ENCODE assay signal across 17 cellular contexts in the genomic region with DNA sequence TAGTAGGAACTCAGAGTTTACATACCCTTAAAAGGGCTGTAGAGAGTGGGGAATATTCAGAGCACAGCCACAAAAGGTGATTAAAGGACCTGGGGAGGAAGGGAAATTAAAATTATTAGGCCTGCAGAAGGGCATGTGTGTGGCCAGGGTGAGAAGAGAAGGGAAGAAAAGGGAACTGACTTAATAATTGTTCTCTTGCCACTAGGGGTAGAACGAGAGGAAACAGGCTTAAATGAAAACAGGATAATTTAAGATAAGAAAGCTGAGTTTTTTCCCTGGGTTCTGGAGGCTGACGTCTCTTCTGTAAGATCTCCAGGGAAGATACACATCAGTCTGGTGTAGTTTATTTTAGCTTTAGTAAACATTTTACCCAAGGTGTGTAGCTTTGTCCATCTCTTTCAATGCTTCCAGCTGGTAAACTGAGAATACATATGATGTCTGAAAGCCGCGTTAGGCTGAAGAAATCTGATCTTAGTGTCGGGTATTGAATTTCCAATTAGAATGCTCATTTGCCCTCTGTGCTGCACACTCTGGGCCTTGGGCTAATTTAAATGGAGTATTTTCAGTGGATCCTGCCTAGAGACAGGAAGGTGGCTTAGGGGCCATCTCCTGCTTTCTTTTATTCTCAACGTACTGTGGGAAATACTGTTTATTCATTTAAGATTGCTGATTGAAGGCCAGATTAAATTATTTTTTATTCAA.
DNase-seq lines count a peak whose midpoint lies in the region; ATAC-seq and TF ChIP-seq lines count a peak whose summit lies in the region.
"Had no signal": no experiment of that assay in that cellular context is flagged by ENCODE, and none has a peak within 500 bp of the region (broad histone marks: within the 10 kb centered on the region; RNA-seq: fewer than 3 reads in every experiment).

No MANE protein-coding gene starts in this region.

- no peaks in the 10 kb centered on the region for H3K9me3 ChIP-seq in SK-N-SH
- H3K9me3 ChIP-seq: pancreas had no signal

- no peak overlapping the region for H3K4me2 ChIP-seq in SK-N-SH

- H3K4me1 ChIP-seq in SK-N-SH (ENCODE audit: control insufficient read depth in 1 of 2, insufficient read depth in 2 of 2, low read depth in 1 of 2, low read length in 1 of 2): peaks cover 0 to 5% of the 10 kb centered on the region in 2 experiments; a peak in 1 of 4 replicates
- H3K4me1 ChIP-seq: pancreas had no signal

- H3K79me2 ChIP-seq in SK-N-SH (ENCODE audit: insufficient read depth): no peaks in the 10 kb centered on the region

- no peaks in the 10 kb centered on the region for H3K36me3 ChIP-seq in SK-N-SH (replicated peaks in 1 of 2; ENCODE audit: control insufficient read depth in 1 of 2, insufficient read depth in 2 of 2, low read length in 1 of 2)
- H3K36me3 ChIP-seq: pancreas had no signal

- no peak for ATAC-seq in SK-N-SH treated with all-trans-retinoic acid at 6 μM for 48 hours
- peak; percentile 13 for ATAC-seq in sciatic nerve
- no peak for ATAC-seq in esophagus mucosa
- ATAC-seq: activated CD8-positive, alpha-beta memory T cell treated with anti-CD3 and anti-CD28 coated beads, Interleukin-2, amount 10 ng/mL, durations not matched to agents 7 days and 5 days; pancreas had no signal

- H3K4me1 Mint-ChIP-seq in chondrocyte (ENCODE audit: low read depth): no peaks in the 10 kb centered on the region
- H3K4me1 Mint-ChIP-seq: activated CD8-positive, alpha-beta memory T cell treated with anti-CD3 and anti-CD28 coated beads, Interleukin-2, amount 10 ng/mL, durations not matched to agents 7 days and 5 days; CD8-positive, alpha-beta memory T cell had no signal

- no peak overlapping the region for H3K4me3 ChIP-seq in SK-N-SH (ENCODE audit: low read depth in 2 of 2, low read length in 1 of 2)
- H3K4me3 ChIP-seq: GM23248, pancreas had no signal

- DNase-seq in SK-N-SH (no peak), NCI-H510A (lab: John Stamatoyannopoulos, UW) (peak; percentile 25), chondrocyte (ENCODE audit: low spot score) (no peak), sciatic nerve (ENCODE audit: low spot score) (no peak), HPDE6-E6E7 (ENCODE audit: extremely low spot score) (no peak), HCEC 1CT (no peak)
- DNase-seq: activated CD8-positive, alpha-beta memory T cell treated with anti-CD3 and anti-CD28 coated beads, Interleukin-2, amount 10 ng/mL, durations not matched to agents 7 days and 5 days; activated naive CD4-positive, alpha-beta T cell treated with Interleukin-2 at 50 U/mL for 16 hours; CD8-positive, alpha-beta memory T cell; foreskin melanocyte; GM23248; NCI-H446 treated with DMSO at 0.1 percent for 48 hours; pancreas; SHP77 had no signal

- intact Hi-C loops in sciatic nerve (cut with DNase I): no loop called here

- H3K4me3 Mint-ChIP-seq in chondrocyte (ENCODE audit: unreplicated experiment): no peak overlapping the region
- H3K4me3 Mint-ChIP-seq: activated CD8-positive, alpha-beta memory T cell treated with anti-CD3 and anti-CD28 coated beads, Interleukin-2, amount 10 ng/mL, durations not matched to agents 7 days and 5 days; brain; CD8-positive, alpha-beta memory T cell had no signal

- H3K9me2 ChIP-seq in SK-N-SH: no peaks in the 10 kb centered on the region

- 41% methylated on average over 6 of the region's 6 CpGs for WGBS in SK-N-SH (ENCODE audit: low lambda C conversion rate)

- H3K27ac Mint-ChIP-seq in chondrocyte (ENCODE audit: unreplicated experiment): no peak overlapping the region
- H3K27ac Mint-ChIP-seq: activated CD8-positive, alpha-beta memory T cell treated with anti-CD3 and anti-CD28 coated beads, Interleukin-2, amount 10 ng/mL, durations not matched to agents 7 days and 5 days; CD8-positive, alpha-beta memory T cell had no signal

- H2AFZ ChIP-seq in SK-N-SH (ENCODE audit: low read depth): no peak overlapping the region
- H2AFZ ChIP-seq: GM23248 had no signal

- no peak for TF ChIP-seq EP300 in SK-N-SH (IDR thresholded peaks at IDR 0.05; ENCODE audit: borderline replicate concordance in 1 of 2, low read depth in 1 of 2, low read length in 1 of 2)

- no peaks in the 10 kb centered on the region for H4K20me1 ChIP-seq in SK-N-SH (ENCODE audit: insufficient read depth)

- POLR2A ChIA-PET in SK-N-SH (lab: Yijun Ruan, JAX): no interaction called here

- peaks cover 7% of the 10 kb centered on the region for H3K9me3 Mint-ChIP-seq in chondrocyte (ENCODE audit: low read depth)
- H3K9me3 Mint-ChIP-seq: brain had no signal

- H3F3A ChIP-seq in SK-N-SH (replicated peaks; ENCODE audit: insufficient read depth): no peaks in the 10 kb centered on the region

- no peak overlapping the region; a peak in 1 of 4 replicates for H3K27ac ChIP-seq in SK-N-SH (ENCODE audit: low read depth in 2 of 2, low read length in 1 of 2)
- H3K27ac ChIP-seq: GM23248, pancreas had no signal

- CTCF ChIA-PET in SK-N-SH (lab: Yijun Ruan, JAX): no interaction called here

- no peak overlapping the region for H3K9ac ChIP-seq in SK-N-SH
- H3K9ac ChIP-seq: GM23248 had no signal

- no peaks in the 10 kb centered on the region for H3K27me3 ChIP-seq in SK-N-SH (ENCODE audit: insufficient read depth)
- H3K27me3 ChIP-seq: pancreas had no signal

- H3K36me3 Mint-ChIP-seq in chondrocyte (ENCODE audit: low read depth): no peaks in the 10 kb centered on the region
- H3K36me3 Mint-ChIP-seq: activated CD8-positive, alpha-beta memory T cell treated with anti-CD3 and anti-CD28 coated beads, Interleukin-2, amount 10 ng/mL, durations not matched to agents 7 days and 5 days; brain had no signal

- H3K27me3 Mint-ChIP-seq in chondrocyte (ENCODE audit: low read depth): no peaks in the 10 kb centered on the region
- H3K27me3 Mint-ChIP-seq: activated CD8-positive, alpha-beta memory T cell treated with anti-CD3 and anti-CD28 coated beads, Interleukin-2, amount 10 ng/mL, durations not matched to agents 7 days and 5 days; brain had no signal

- no peak for TF ChIP-seq RAD21 in SK-N-SH (IDR thresholded peaks at IDR 0.05; ENCODE audit: low read length)

- no peak for TF ChIP-seq CTCF in SK-N-SH (IDR thresholded peaks at IDR 0.05)
- peak; percentile 28 for TF ChIP-seq CTCF in chondrocyte (IDR thresholded peaks at IDR 0.05)

TF ChIP-seq in SK-N-SH, 30 proteins besides CTCF, POLR2A, EP300 and RAD21:
- TF ChIP-seq, protein P1, sequence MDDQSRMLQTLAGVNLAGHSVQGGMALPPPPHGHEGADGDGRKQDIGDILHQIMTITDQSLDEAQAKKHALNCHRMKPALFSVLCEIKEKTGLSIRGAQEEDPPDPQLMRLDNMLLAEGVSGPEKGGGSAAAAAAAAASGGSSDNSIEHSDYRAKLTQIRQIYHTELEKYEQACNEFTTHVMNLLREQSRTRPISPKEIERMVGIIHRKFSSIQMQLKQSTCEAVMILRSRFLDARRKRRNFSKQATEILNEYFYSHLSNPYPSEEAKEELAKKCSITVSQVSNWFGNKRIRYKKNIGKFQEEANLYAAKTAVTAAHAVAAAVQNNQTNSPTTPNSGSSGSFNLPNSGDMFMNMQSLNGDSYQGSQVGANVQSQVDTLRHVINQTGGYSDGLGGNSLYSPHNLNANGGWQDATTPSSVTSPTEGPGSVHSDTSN (IDR thresholded peaks at IDR 0.05): no peak
- TF ChIP-seq GATA2 (CRISPR knock-in tag; IDR thresholded peaks at IDR 0.05): 0 out of 2 replicates have a peak, but pooled peaks have one; percentile 20
TF ChIP-seq in SK-N-SH: peak in this region for 1.

TF ChIP-seq in SK-N-SH treated with all-trans-retinoic acid at 6 μM for 48 hours, 23 proteins besides CTCF, POLR2A, EP300 and RAD21:
- no peak for TF ChIP-seq ZNF70 (CRISPR knock-in tag; IDR thresholded peaks at IDR 0.05)
- TF ChIP-seq ZC3H10 (CRISPR knock-in tag; IDR thresholded peaks at IDR 0.05): no peak
- TF ChIP-seq ZFP3 (CRISPR knock-in tag; IDR thresholded peaks at IDR 0.05): no peak
- TF ChIP-seq ESRRG (CRISPR knock-in tag; IDR thresholded peaks at IDR 0.05): no peak
- TF ChIP-seq GLIS3 (CRISPR knock-in tag; IDR thresholded peaks at IDR 0.05): no peak
